20 cellular contexts compared by ENCODE assay signal in genomic region chr2:109727929-109728447, GRCh38.
DNase-seq lines count a peak whose midpoint lies in the region; ATAC-seq and TF ChIP-seq lines count a peak whose summit lies in the region.
"Had no signal": no experiment of that assay in that cellular context is flagged by ENCODE, and none has a peak within 500 bp of the region (broad histone marks: within the 10 kb centered on the region; RNA-seq: fewer than 3 reads in every experiment).

No MANE protein-coding gene starts in this region.

- no peak for ATAC-seq in heart left ventricle
- no peak for ATAC-seq in lung (ENCODE audit: insufficient read depth, low FRiP score)
- peak; percentile 45 for ATAC-seq in stimulated activated effector memory CD8-positive, alpha-beta T cell treated with anti-CD3 and anti-CD28 coated beads, Interleukin-12 subunit alpha, Interleukin-12 subunit beta, amount 100 ng/mL, for 72 hours
- no peak for ATAC-seq in HG02571 (IDR thresholded peaks at IDR 0.05; ENCODE audit: unreplicated experiment)
- ATAC-seq in GM21515 (IDR thresholded peaks at IDR 0.05; ENCODE audit: unreplicated experiment) = no peak
- ATAC-seq in HG03045 (IDR thresholded peaks at IDR 0.05; ENCODE audit: unreplicated experiment) = no peak
- ATAC-seq: A549 had no signal

- intact Hi-C loops in heart left ventricle (cut with DNase I) = no loop called here

- H3K27ac Mint-ChIP-seq in stimulated activated effector memory CD8-positive, alpha-beta T cell treated with anti-CD3 and anti-CD28 coated beads, Interleukin-12 subunit alpha, Interleukin-12 subunit beta, amount 100 ng/mL, for 72 hours = no peak overlapping the region
- H3K27ac Mint-ChIP-seq: B cell, CD14-positive monocyte, IgD-negative memory B cell had no signal

- H3K4me1 Mint-ChIP-seq in stimulated activated effector memory CD8-positive, alpha-beta T cell treated with anti-CD3 and anti-CD28 coated beads, Interleukin-12 subunit alpha, Interleukin-12 subunit beta, amount 100 ng/mL, for 72 hours = no peaks in the 10 kb centered on the region
- H3K4me1 Mint-ChIP-seq: B cell, CD14-positive monocyte, IgD-negative memory B cell had no signal

- H3K9me3 Mint-ChIP-seq in stimulated activated effector memory CD8-positive, alpha-beta T cell treated with anti-CD3 and anti-CD28 coated beads, Interleukin-12 subunit alpha, Interleukin-12 subunit beta, amount 100 ng/mL, for 72 hours = no peaks in the 10 kb centered on the region

- H3K36me3 ChIP-seq in right atrium auricular region (no peaks in the 10 kb centered on the region), heart left ventricle (no peaks in the 10 kb centered on the region), lung (ENCODE audit: control insufficient read depth in 2 of 2, insufficient read depth in 2 of 2, low read length in 2 of 2) (no peaks in the 10 kb centered on the region)

- H3K4me1 ChIP-seq in right atrium auricular region (no peaks in the 10 kb centered on the region), heart left ventricle (peaks cover 0 to 7% (median 0%) of the 10 kb centered on the region in 12 donors), lung (ENCODE audit: control insufficient read depth in 2 of 2, insufficient read depth in 2 of 2, low read length in 2 of 2) (no peaks in the 10 kb centered on the region)

- no peak for TF ChIP-seq POLR2A in heart left ventricle (IDR thresholded peaks at IDR 0.05)

- DNase-seq in right atrium auricular region (ENCODE audit: low spot score) (peak; percentile 40), heart left ventricle (no peak), lung (ENCODE audit: low spot score) (peak; percentile 20)
- DNase-seq in stimulated activated effector memory CD8-positive, alpha-beta T cell treated with anti-CD3 and anti-CD28 coated beads, Interleukin-12 subunit alpha, Interleukin-12 subunit beta, amount 100 ng/mL, for 72 hours (ENCODE audit: low spot score in 2 of 2) = peak in 1 of 2 donors; percentile 37
- DNase-seq: GOT3, HCEC 1CT, NCI-H1105, NCI-H146, NCI-H2029, NCI-H2227 treated with DMSO at 0.1 percent for 48 hours, NCI-H510A, SIG-M5 had no signal

- H3K27ac ChIP-seq in right atrium auricular region (no peak overlapping the region), heart left ventricle (no peak overlapping the region), lung (ENCODE audit: low read depth in 1 of 2, low read length in 1 of 2) (no peak overlapping the region)
- H3K27ac ChIP-seq: A549, RWPE1 had no signal

- TF ChIP-seq CTCF in right atrium auricular region (IDR thresholded peaks at IDR 0.05) (no peak), heart left ventricle (IDR thresholded peaks at IDR 0.05) (no peak), lung (IDR thresholded peaks at IDR 0.05; ENCODE audit: control extremely low read depth, extremely low read depth) (no peak)

- 94 to 99% (median 97%) methylated on average over 4 of the region's 4 CpGs for WGBS in heart left ventricle, 4 donors
- WGBS in lung, 2 donors = 91 to 96% methylated on average over 4 of the region's 4 CpGs

- H3K4me3 ChIP-seq in right atrium auricular region (no peak overlapping the region), heart left ventricle (no peak overlapping the region), lung (no peak overlapping the region)
- H3K4me3 ChIP-seq: A549 had no signal

- H3K36me3 Mint-ChIP-seq in stimulated activated effector memory CD8-positive, alpha-beta T cell treated with anti-CD3 and anti-CD28 coated beads, Interleukin-12 subunit alpha, Interleukin-12 subunit beta, amount 100 ng/mL, for 72 hours = no peaks in the 10 kb centered on the region
- H3K36me3 Mint-ChIP-seq: CD14-positive monocyte had no signal

- H3K27me3 ChIP-seq in right atrium auricular region (no peaks in the 10 kb centered on the region), heart left ventricle (no peaks in the 10 kb centered on the region), lung (ENCODE audit: control insufficient read depth, insufficient read depth) (no peaks in the 10 kb centered on the region)

- no peak overlapping the region for H3K4me3 Mint-ChIP-seq in stimulated activated effector memory CD8-positive, alpha-beta T cell treated with anti-CD3 and anti-CD28 coated beads, Interleukin-12 subunit alpha, Interleukin-12 subunit beta, amount 100 ng/mL, for 72 hours
- H3K4me3 Mint-ChIP-seq: B cell, CD14-positive monocyte, IgD-negative memory B cell had no signal

- H3K9me3 ChIP-seq in right atrium auricular region = no peaks in the 10 kb centered on the region
- H3K9me3 ChIP-seq in heart left ventricle = peaks cover 0 to 4% (median 0%) of the 10 kb centered on the region in 12 donors
- H3K9me3 ChIP-seq in lung (ENCODE audit: control insufficient read depth in 2 of 2, insufficient read depth in 1 of 2, low read length in 1 of 2) = peaks cover 0 to 4% of the 10 kb centered on the region in 2 donors

Comparison
In these comparisons a context has a peak if more than half of its experiments do, and no peak if none do; other contexts are left out.
1. DNase-seq: peak in right atrium auricular region (single experiment) and lung (single experiment); none in heart left ventricle (0 of 5).